In the genomic region with DNA sequence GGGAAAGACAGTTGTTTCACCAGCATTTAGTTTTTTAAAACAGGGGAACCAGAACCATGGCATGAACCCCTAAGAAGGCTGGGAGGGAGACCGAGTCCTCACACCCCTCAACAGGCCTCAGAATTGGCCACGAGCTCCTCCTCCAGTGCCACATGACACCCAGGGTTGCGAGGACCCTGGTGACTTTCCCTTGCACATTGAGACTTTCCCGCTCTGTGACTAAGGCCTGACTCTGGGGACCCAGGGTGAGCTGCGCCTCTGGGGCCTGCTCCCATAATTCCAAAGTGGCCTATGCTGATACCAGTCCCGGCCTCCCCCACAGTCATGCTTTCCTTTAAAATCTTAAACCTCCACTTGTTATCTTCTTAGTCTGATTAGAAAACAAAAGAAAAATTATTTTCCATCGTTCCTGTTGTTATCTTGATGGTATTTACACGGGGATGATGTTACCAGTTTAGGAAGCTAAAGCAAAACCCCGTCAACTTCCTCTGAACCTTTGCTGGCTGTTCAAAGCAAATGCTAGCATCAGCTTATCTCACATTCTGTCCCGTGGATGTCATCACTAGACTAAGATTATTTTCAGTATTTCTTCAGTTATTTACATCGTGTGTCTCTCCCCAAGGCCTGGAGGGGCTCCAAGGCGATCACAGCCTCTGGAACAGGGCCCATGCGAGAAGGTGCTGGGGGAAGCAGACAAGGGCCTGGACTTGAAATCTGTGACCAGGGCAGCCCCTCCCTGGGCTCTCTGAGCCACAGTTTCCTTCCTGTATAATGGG, we compare ENCODE assay signal across 9 cellular contexts. TPM values are rescaled to one million over a fixed set of nuclear protein-coding genes. Genes with fewer than 3 reads are reported as not detected.
DNase-seq lines count a peak whose midpoint lies in the region; ATAC-seq and TF ChIP-seq lines count a peak whose summit lies in the region.
"Had no signal": no experiment of that assay in that cellular context is flagged by ENCODE, and none has a peak within 500 bp of the region (broad histone marks: within the 10 kb centered on the region; RNA-seq: fewer than 3 reads in every experiment).

No MANE protein-coding gene starts in this region.

- H3K27me3 ChIP-seq in gastrocnemius medialis (no peaks in the 10 kb centered on the region), neuronal stem cell (ENCODE audit: control insufficient read depth in 3 of 3, insufficient read depth in 3 of 3, low read depth in 1 of 3, low read length in 3 of 3) (no peaks in the 10 kb centered on the region)

- no peak overlapping the region for H2BK5ac ChIP-seq in neuronal stem cell (ENCODE audit: low read length)

- H3K9ac ChIP-seq in neuronal stem cell (ENCODE audit: low read depth, low read length, poor library complexity), result no peak overlapping the region

- H3K14ac ChIP-seq in neuronal stem cell (ENCODE audit: low read length), result no peak overlapping the region

- peak overlapping the region; percentile 25 to 67 for H3K4me3 Mint-ChIP-seq in CD14-positive monocyte
- H3K4me3 Mint-ChIP-seq in activated CD8-positive, alpha-beta T cell treated with anti-CD3 and anti-CD28 coated beads, Interleukin-2, amount 10 ng/mL, durations not matched to agents 7 days and 5 days, result peak overlapping the region; percentile 44

- TF ChIP-seq CTCF in CD14-positive monocyte (IDR thresholded peaks at IDR 0.05) (no peak), fibroblast of pulmonary artery (IDR thresholded peaks at IDR 0.05; ENCODE audit: low read length, missing control alignments) (no peak), gastrocnemius medialis (IDR thresholded peaks at IDR 0.05 in 4 of 5, conservative IDR thresholded peaks at IDR 0.05 in 1 of 5) (no peak)

- no CpG with 5 or more reads among the region's 13 CpGs for WGBS in neuronal stem cell (ENCODE audit: extremely low coverage in 2 of 2, insufficient read length in 2 of 2, insufficient replicate concordance in 1 of 2), 2 donors

- H3K9me3 ChIP-seq in gastrocnemius medialis (no peaks in the 10 kb centered on the region), neuronal stem cell (replicated peaks in 1 of 2; ENCODE audit: control insufficient read depth in 2 of 2, insufficient read depth in 1 of 2, low read depth in 1 of 2, low read length in 2 of 2) (no peaks in the 10 kb centered on the region)

- peak; percentile 46 for ATAC-seq in activated CD8-positive, alpha-beta T cell treated with anti-CD3 and anti-CD28 coated beads, Interleukin-2, amount 10 ng/mL, durations not matched to agents 7 days and 5 days
- peak in 1 of 2 donors; percentile 6 for ATAC-seq in gastrocnemius medialis
- no peak for ATAC-seq in HG03432 (IDR thresholded peaks at IDR 0.05; ENCODE audit: unreplicated experiment)

- POLR2A ChIA-PET in activated CD8-positive, alpha-beta T cell treated with anti-CD3 and anti-CD28 coated beads, Interleukin-2, amount 10 ng/mL, durations not matched to agents 7 days and 5 days (lab: Charles Lee), result interaction anchor here (0.9 to 3.0 kb wide), 7 partner anchors 10 to 40 kb away, joined by 3 to 28 read pairs (median 5); no protein-coding TSS in a partner anchor

- H2AK5ac ChIP-seq in neuronal stem cell (ENCODE audit: low read depth, low read length), result no peak overlapping the region

- intact Hi-C loops in CD14-positive monocyte (cut with micrococcal nuclease), result loop anchor here in 1 of 2 donors (5.0 kb wide), 1 partner anchor 40 kb away; a partner anchor contains a TSS
- intact Hi-C loops in gastrocnemius medialis (cut with DNase I; ENCODE audit: low total_unique reads), result no loop called here

- CTCF ChIA-PET in activated CD8-positive, alpha-beta T cell treated with anti-CD3 and anti-CD28 coated beads, Interleukin-2, amount 10 ng/mL, durations not matched to agents 7 days and 5 days (lab: Charles Lee), result interaction anchor here (0.9 to 10.1 kb wide), 6 partner anchors 13 to 55 kb away, joined by 4 to 156 read pairs (median 13); no protein-coding TSS in a partner anchor

- no peak overlapping the region for H2AFZ ChIP-seq in neuronal stem cell (ENCODE audit: low read length)

- H3K4me3 ChIP-seq in fibroblast of pulmonary artery (replicated peaks; ENCODE audit: low read depth, low read length) (no peak overlapping the region), gastrocnemius medialis (peak overlapping the region in 1 of 4 donors; percentile 12), neuronal stem cell (ENCODE audit: low read length in 2 of 2) (no peak overlapping the region)

- no peak overlapping the region for H2BK15ac ChIP-seq in neuronal stem cell (ENCODE audit: low read length)

- TF ChIP-seq POLR2A in gastrocnemius medialis (IDR thresholded peaks at IDR 0.05), result no peak

- no peaks in the 10 kb centered on the region for H3K36me3 ChIP-seq in gastrocnemius medialis
- peaks cover 25 to 90% of the 10 kb centered on the region in 2 donors for H3K36me3 ChIP-seq in neuronal stem cell (replicated peaks in 1 of 2; ENCODE audit: control insufficient read depth in 2 of 2, insufficient read depth in 2 of 2, low read length in 2 of 2)

- H4K91ac ChIP-seq in neuronal stem cell (ENCODE audit: low read depth, low read length, poor library complexity), result no peak overlapping the region

- no peaks in the 10 kb centered on the region for H3K9me3 Mint-ChIP-seq in CD14-positive monocyte
- H3K9me3 Mint-ChIP-seq in activated CD8-positive, alpha-beta T cell treated with anti-CD3 and anti-CD28 coated beads, Interleukin-2, amount 10 ng/mL, durations not matched to agents 7 days and 5 days (ENCODE audit: insufficient read depth), result no peaks in the 10 kb centered on the region

- H3K79me1 ChIP-seq in neuronal stem cell (ENCODE audit: low read depth, low read length), result peaks cover 5% of the 10 kb centered on the region

- H3K4me1 Mint-ChIP-seq in CD14-positive monocyte, result peaks cover 71% of the 10 kb centered on the region
- H3K4me1 Mint-ChIP-seq in activated CD8-positive, alpha-beta T cell treated with anti-CD3 and anti-CD28 coated beads, Interleukin-2, amount 10 ng/mL, durations not matched to agents 7 days and 5 days (ENCODE audit: low read depth), result peaks cover 98% of the 10 kb centered on the region

- no peak overlapping the region for H3K4me2 ChIP-seq in neuronal stem cell (ENCODE audit: insufficient read depth, low read length, poor library complexity, severe bottlenecking)

- no peak overlapping the region for H3K18ac ChIP-seq in neuronal stem cell (ENCODE audit: low read length)

- no peak overlapping the region for H3K4ac ChIP-seq in neuronal stem cell (ENCODE audit: low read length)

- in situ Hi-C loops in gastrocnemius medialis (cut with MboI; ENCODE audit: low sequenced_read_pairs in 4 of 4), result no loop called here

- peaks cover 100% of the 10 kb centered on the region in 2 donors for H3K4me1 ChIP-seq in gastrocnemius medialis
- peaks cover 0 to 9% of the 10 kb centered on the region in 2 donors for H3K4me1 ChIP-seq in neuronal stem cell (ENCODE audit: control insufficient read depth in 2 of 2, insufficient read depth in 1 of 2, low read depth in 1 of 2, low read length in 2 of 2)

- H2BK12ac ChIP-seq in neuronal stem cell (ENCODE audit: low read length), result no peak overlapping the region

- H3K36me3 Mint-ChIP-seq in CD14-positive monocyte, result peaks cover 73 to 80% of the 10 kb centered on the region in 2 donors
- H3K36me3 Mint-ChIP-seq in activated CD8-positive, alpha-beta T cell treated with anti-CD3 and anti-CD28 coated beads, Interleukin-2, amount 10 ng/mL, durations not matched to agents 7 days and 5 days (ENCODE audit: low read depth), result peaks cover 59% of the 10 kb centered on the region

- peak overlapping the region; percentile 90 to 98 (median 94) for H3K27ac Mint-ChIP-seq in CD14-positive monocyte
- peak overlapping the region; percentile 95 for H3K27ac Mint-ChIP-seq in activated CD8-positive, alpha-beta T cell treated with anti-CD3 and anti-CD28 coated beads, Interleukin-2, amount 10 ng/mL, durations not matched to agents 7 days and 5 days

- H4K8ac ChIP-seq in neuronal stem cell (ENCODE audit: low read depth, low read length), result no peak overlapping the region

- H2BK120ac ChIP-seq in neuronal stem cell (ENCODE audit: low read depth, low read length), result no peak overlapping the region

- peak overlapping the region; percentile 93 to 98 (median 96) for H3K27ac ChIP-seq in gastrocnemius medialis
- H3K27ac ChIP-seq in neuronal stem cell (replicated peaks; ENCODE audit: low read length), result no peak overlapping the region
- H3K27ac ChIP-seq: epithelial cell of prostate had no signal

- H3K23ac ChIP-seq in neuronal stem cell (ENCODE audit: low read depth, low read length, poor library complexity), result no peak overlapping the region

- H3K27me3 Mint-ChIP-seq in CD14-positive monocyte (ENCODE audit: low read depth in 3 of 3), result no peaks in the 10 kb centered on the region
- H3K27me3 Mint-ChIP-seq in activated CD8-positive, alpha-beta T cell treated with anti-CD3 and anti-CD28 coated beads, Interleukin-2, amount 10 ng/mL, durations not matched to agents 7 days and 5 days (ENCODE audit: low read depth), result no peaks in the 10 kb centered on the region

- DNase-seq in CD14-positive monocyte (ENCODE audit: low spot score) (no peak), fibroblast of pulmonary artery (ENCODE audit: low read depth) (peak; percentile 88), gastrocnemius medialis (peak in 1 of 2 donors; percentile 63), germinal center (ENCODE audit: low spot score) (no peak), neuronal stem cell (ENCODE audit: low spot score) (no peak)
- DNase-seq in activated CD8-positive, alpha-beta T cell treated with anti-CD3 and anti-CD28 coated beads, Interleukin-2, amount 10 ng/mL, durations not matched to agents 7 days and 5 days, result peak; percentile 35
- DNase-seq in NK-92 treated with Interleukin-12 subunit alpha and Interleukin-12 subunit beta, amount 100 ng/mL, for 24 hours (lab: John Stamatoyannopoulos, UW), result no peak

RNA-seq across cellular contexts. Expression of a gene that starts 42.1 kb away (rescaled TPM):
- polyA plus RNA-seq in CD14-positive monocyte, result 10 to 100 TPM in 1 of 2 donors, 1 to 10 TPM in 1; 5.8 to 12.6 TPM
- total RNA-seq in activated CD8-positive, alpha-beta T cell treated with anti-CD3 and anti-CD28 coated beads, Interleukin-2, amount 10 ng/mL, durations not matched to agents 7 days and 5 days, result 10 to 100 TPM; 19.9 to 21.8 TPM
- total RNA-seq in gastrocnemius medialis, result 100 to 1,000 TPM; 140 to 253 (median 192) TPM
- polyA plus RNA-seq in neuronal stem cell (2013, experiment 1 of 2), result 15.1 TPM
- 15.7 TPM for polyA plus RNA-seq in neuronal stem cell (2013, experiment 2 of 2)

Comparison
In these comparisons a context has a peak if more than half of its experiments do, and no peak if none do; other contexts are left out.
1. DNase-seq: peak in activated CD8-positive, alpha-beta T cell treated with anti-CD3 and anti-CD28 coated beads, Interleukin-2, amount 10 ng/mL, durations not matched to agents 7 days and 5 days (single experiment) and fibroblast of pulmonary artery (single experiment); none in CD14-positive monocyte (single experiment), germinal center (single experiment), neuronal stem cell (single experiment) and NK-92 treated with Interleukin-12 subunit alpha and Interleukin-12 subunit beta, amount 100 ng/mL, for 24 hours (single experiment).
2. RNA of a gene that starts 42.1 kb away (total RNA-seq): 140 to 253 TPM in gastrocnemius medialis; 19.9 to 21.8 TPM in activated CD8-positive, alpha-beta T cell treated with anti-CD3 and anti-CD28 coated beads, Interleukin-2, amount 10 ng/mL, durations not matched to agents 7 days and 5 days; every median in the first group is over 4 times any median in the second.